ENCODE assay signal across 8 cellular contexts in the genomic region with DNA sequence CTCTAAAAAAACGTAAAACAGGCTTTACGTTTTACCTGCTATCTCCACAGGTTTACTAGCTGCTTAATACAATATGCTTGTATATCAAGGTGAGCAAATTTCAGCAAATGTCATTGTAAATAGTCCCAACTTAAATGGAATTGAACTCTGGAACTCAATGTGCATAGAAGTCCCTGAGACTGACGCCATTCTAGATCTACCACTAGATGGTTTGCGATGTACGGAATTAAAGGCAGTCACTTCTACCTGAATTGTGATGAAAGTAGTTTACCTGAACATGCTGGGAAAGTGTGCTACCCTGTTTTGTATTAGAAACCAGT. TPM values are rescaled to one million over a fixed set of nuclear protein-coding genes. Genes with fewer than 3 reads are reported as not detected.
DNase-seq lines count a peak whose midpoint lies in the region; ATAC-seq and TF ChIP-seq lines count a peak whose summit lies in the region.

No MANE protein-coding gene starts in this region.

- peak overlapping the region; percentile 95 to 99 (median 98) for H3K4me3 Mint-ChIP-seq in naive thymus-derived CD8-positive, alpha-beta T cell

- DNase-seq in DMS 273 (lab: John Stamatoyannopoulos, UW; ENCODE audit: unreplicated experiment) (peak; percentile 49), DMS 273 treated with DMSO at 0.1 percent for 48 hours (lab: John Stamatoyannopoulos, UW) (no peak), SKM-1 (lab: John Stamatoyannopoulos, UW; ENCODE audit: unreplicated experiment) (no peak), foreskin melanocyte (no peak)
- DNase-seq in naive thymus-derived CD8-positive, alpha-beta T cell, result peak in 4 of 10 donors; percentile 8 to 41 (median 40)

- TF ChIP-seq CTCF in OCI-LY3 (IDR thresholded peaks at IDR 0.05; ENCODE audit: low read depth, low read length), result no peak

- no peaks in the 10 kb centered on the region; the same call in 1 of the 2 replicates for H3K27me3 ChIP-seq in OCI-LY3 (ENCODE audit: low read depth, low read length)
- no peaks in the 10 kb centered on the region for H3K27me3 ChIP-seq in ectodermal cell (ENCODE audit: control insufficient read depth, insufficient read depth, low read length, poor library complexity, severe bottlenecking)

- peak overlapping the region; percentile 97 for H3K4me2 ChIP-seq in OCI-LY3 (ENCODE audit: low read length)

- H2AFZ ChIP-seq in OCI-LY3 (ENCODE audit: low read depth, low read length), result 0 out of 2 replicates have a peak overlapping the region, but pooled peaks have one; percentile 88

- no peak overlapping the region for H3K27ac ChIP-seq in OCI-LY3 (ENCODE audit: low read length)
- H3K27ac ChIP-seq in ectodermal cell (ENCODE audit: insufficient read depth, low read depth, low read length, poor library complexity, severe bottlenecking), result peak overlapping the region; percentile 78

- POLR2A ChIA-PET in naive thymus-derived CD8-positive, alpha-beta T cell (lab: Charles Lee), result no interaction called here

- no peaks in the 10 kb centered on the region; the same call in 1 of the 2 replicates for H4K20me1 ChIP-seq in OCI-LY3 (ENCODE audit: insufficient read depth, low read length)

- H3K27ac Mint-ChIP-seq in naive thymus-derived CD8-positive, alpha-beta T cell, result peak overlapping the region; percentile 96 to 99 (median 98)

- no peaks in the 10 kb centered on the region for H3K9me3 ChIP-seq in OCI-LY3 (ENCODE audit: insufficient read depth, low read length)
- H3K9me3 ChIP-seq in ectodermal cell (ENCODE audit: control insufficient read depth, low read length), result no peaks in the 10 kb centered on the region

- peak overlapping the region; percentile 86 for H3K9ac ChIP-seq in OCI-LY3 (ENCODE audit: low read length)

- peaks cover 43% of the 10 kb centered on the region for H3K79me2 ChIP-seq in OCI-LY3 (ENCODE audit: low read length)

- no peaks in the 10 kb centered on the region for H3K27me3 Mint-ChIP-seq in naive thymus-derived CD8-positive, alpha-beta T cell

- H3K4me1 Mint-ChIP-seq in naive thymus-derived CD8-positive, alpha-beta T cell, result peaks cover 18 to 51% (median 45%) of the 10 kb centered on the region in 4 donors

- peaks cover 26% of the 10 kb centered on the region for H3K4me1 ChIP-seq in OCI-LY3 (ENCODE audit: low read length)
- H3K4me1 ChIP-seq in ectodermal cell (ENCODE audit: control insufficient read depth, insufficient read depth, low read length), result peaks cover 7% of the 10 kb centered on the region

- peaks cover 0 to 3% (median 0%) of the 10 kb centered on the region in 3 donors for H3K36me3 Mint-ChIP-seq in naive thymus-derived CD8-positive, alpha-beta T cell

- H3K4me3 ChIP-seq in OCI-LY3 (ENCODE audit: low read length) (peak overlapping the region; percentile 97), ectodermal cell (ENCODE audit: insufficient read depth, low read depth, low read length) (peak overlapping the region; percentile 85)

- ATAC-seq in naive thymus-derived CD8-positive, alpha-beta T cell, result peak in 1 of 2 donors; percentile 7
- ATAC-seq in HG03432 (IDR thresholded peaks at IDR 0.05; ENCODE audit: unreplicated experiment), result no peak

- H3K9me3 Mint-ChIP-seq in naive thymus-derived CD8-positive, alpha-beta T cell, result no peaks in the 10 kb centered on the region

- H3K36me3 ChIP-seq in OCI-LY3 (replicated peaks; ENCODE audit: low read depth, low read length) (no peaks in the 10 kb centered on the region), ectodermal cell (ENCODE audit: control insufficient read depth, insufficient read depth, low read length) (no peaks in the 10 kb centered on the region)

- 35 to 58% methylated on average over 3 to 5 of the region's 5 CpGs for WGBS in ectodermal cell, 2 experiments

RNA-seq across cellular contexts. Expression of gene SNX13, which starts 0.8 kb away (rescaled TPM):
- polyA plus RNA-seq in ectodermal cell (2013, experiment 1 of 4), result 18.6 TPM
- 24.9 TPM for polyA plus RNA-seq in ectodermal cell (2013, experiment 2 of 4)
- 21.7 TPM for polyA plus RNA-seq in ectodermal cell (2013, experiment 3 of 4)
- polyA plus RNA-seq in ectodermal cell (2013, experiment 4 of 4), result 23.7 TPM
- total RNA-seq in naive thymus-derived CD8-positive, alpha-beta T cell, result 10 to 100 TPM; 37.5 to 45.7 TPM
- polyA plus RNA-seq in naive thymus-derived CD8-positive, alpha-beta T cell, result 10 to 100 TPM in 1 of 3 donors, 1 to 10 TPM in 2; 8.6 to 10.7 (median 9.9) TPM
